ENCODE assay signal across 1 cellular context in genomic region chr9:86983260-86984255, GRCh38.
TF ChIP-seq lines count a peak whose summit lies in the region.

No MANE protein-coding gene starts in this region.

TF ChIP-seq in GM23338, 12 proteins besides CTCF, POLR2A, EP300 and RAD21 (continued from another document):
- TF ChIP-seq REST (IDR thresholded peaks at IDR 0.05; ENCODE audit: unreplicated experiment) (no peak), CREB1 (CRISPR knock-in tag; IDR thresholded peaks at IDR 0.05; ENCODE audit: low read depth) (no peak), ZNF462 (CRISPR knock-in tag; IDR thresholded peaks at IDR 0.05) (no peak), POLR2AphosphoS5 (IDR thresholded peaks at IDR 0.05; ENCODE audit: low read depth) (no peak), JUNB (IDR thresholded peaks at IDR 0.05; ENCODE audit: unreplicated experiment) (no peak), EZH2 (IDR thresholded peaks at IDR 0.05; ENCODE audit: low read depth, unreplicated experiment) (no peak)
